In the genomic region with DNA sequence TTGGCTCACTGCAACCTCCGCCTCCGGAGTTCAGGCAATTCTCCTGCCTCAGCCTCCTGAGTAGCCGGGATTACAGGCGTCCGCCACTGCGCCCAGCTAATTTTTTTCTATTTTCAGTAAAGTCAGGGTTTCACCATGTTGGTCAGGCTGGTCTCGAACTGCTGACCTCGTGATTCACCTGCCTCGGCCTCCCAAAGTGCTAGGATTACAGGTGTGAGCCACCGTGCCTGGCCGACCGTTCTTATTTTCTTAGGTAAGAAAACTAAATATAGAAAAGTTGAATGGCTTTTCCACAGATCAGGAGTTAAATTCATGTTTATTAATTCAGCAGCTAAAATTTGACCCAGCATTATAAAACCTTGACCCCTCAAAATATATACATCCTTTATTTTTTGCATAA, we compare ENCODE assay signal across 33 cellular contexts.
"Had no signal": no experiment of that assay in that cellular context is flagged by ENCODE, and none has a peak within 500 bp of the region (broad histone marks: within the 10 kb centered on the region; RNA-seq: fewer than 3 reads in every experiment).

No MANE protein-coding gene starts in this region.

- ATAC-seq: activated naive CD4-positive, alpha-beta T cell treated with anti-CD3 and anti-CD28 coated beads, Interleukin-2, amount 50 U/mL, for 72 hours; activated naive CD8-positive, alpha-beta T cell treated with anti-CD3 and anti-CD28 coated beads, Interleukin-2, amount 50 U/mL, for 24 hours; activated T-cell treated with anti-CD3 and anti-CD28 coated beads, Interleukin-2, amount 50 U/mL, for 4 hours; activated T-cell treated with anti-CD3 and anti-CD28 coated beads, Interleukin-2, amount 50 U/mL, for 72 hours; activated T-helper 17 cell treated with anti-CD3 and anti-CD28 coated beads, Interleukin-2, amount 50 U/mL, for 72 hours; body of pancreas had no signal

- H3K9me3 ChIP-seq: adrenal gland, ascending aorta, body of pancreas, breast epithelium had no signal

- DNase-seq: activated effector memory CD4-positive, alpha-beta T cell treated with anti-CD3 and anti-CD28 coated beads, Interleukin-2, amount 50 U/mL, for 16 hours; activated effector memory CD4-positive, alpha-beta T cell treated with Interleukin-2 at 50 U/mL for 16 hours; activated gamma-delta T cell; activated gamma-delta T cell treated with Interleukin-2 at 50 U/mL for 16 hours; activated naive CD4-positive, alpha-beta T cell; activated naive CD4-positive, alpha-beta T cell treated with anti-CD3 and anti-CD28 coated beads for 36 hours; activated naive CD4-positive, alpha-beta T cell treated with anti-CD3 and anti-CD28 coated beads, Interleukin-2, amount 10 ng/mL, durations not matched to agents 7 days and 5 days; activated naive CD4-positive, alpha-beta T cell treated with anti-CD3 and anti-CD28 coated beads, Interleukin-2, amount 50 U/mL, for 16 hours; activated naive CD4-positive, alpha-beta T cell treated with Interleukin-2 at 50 U/mL for 16 hours; activated naive CD8-positive, alpha-beta T cell treated with anti-CD3 and anti-CD28 coated beads for 36 hours; activated naive CD8-positive, alpha-beta T cell treated with anti-CD3 and anti-CD28 coated beads, Interleukin-2, amount 10 ng/mL, durations not matched to agents 7 days and 5 days; activated naive CD8-positive, alpha-beta T cell treated with anti-CD3 and anti-CD28 coated beads, Interleukin-2, amount 50 U/mL, for 24 hours; activated T-cell treated with anti-CD3 and anti-CD28 coated beads for 4 hours; activated T-cell treated with anti-CD3 and anti-CD28 coated beads, Interleukin-2, amount 50 U/mL, for 1 hour; activated T-cell treated with anti-CD3 and anti-CD28 coated beads, Interleukin-2, amount 50 U/mL, for 24 hours; activated T-cell treated with anti-CD3 and anti-CD28 coated beads, Interleukin-2, amount 50 U/mL, for 4 hours; activated T-cell treated with anti-CD3 and anti-CD28 coated beads, Interleukin-2, amount 50 U/mL, for 48 hours; activated T-cell treated with anti-CD3 and anti-CD28 coated beads, Interleukin-2, amount 50 U/mL, for 72 hours; adrenal gland; amniotic stem cell; amygdala; anterior cingulate cortex; aorta; body of pancreas; brain microvascular endothelial cell; caudate nucleus; central memory CD4-positive, alpha-beta T cell; cerebellar nuclear complex had no signal

- H3K4me3 ChIP-seq: adrenal gland, ascending aorta, body of pancreas, breast epithelium, cardiac muscle cell had no signal

- H3K27ac ChIP-seq: adrenal gland, ascending aorta, body of pancreas, brain microvascular endothelial cell, breast epithelium, cardiac muscle cell had no signal

- H3K4me1 ChIP-seq: adrenal gland, ascending aorta, body of pancreas, breast epithelium had no signal

- H3K27me3 ChIP-seq: adrenal gland, ascending aorta, body of pancreas, brain microvascular endothelial cell, breast epithelium, cardiac muscle cell had no signal

- H3K36me3 ChIP-seq: adrenal gland, ascending aorta, brain microvascular endothelial cell, breast epithelium, cardiac muscle cell had no signal
